ENCODE assay signal across 40 cellular contexts in genomic region chr1:230650300-230650699, GRCh38.
"Had no signal": no experiment of that assay in that cellular context is flagged by ENCODE, and none has a peak within 500 bp of the region (broad histone marks: within the 10 kb centered on the region; RNA-seq: fewer than 3 reads in every experiment).

No MANE protein-coding gene starts in this region.

- FAIRE-seq: astrocyte, bronchial epithelial cell had no signal

- H3K4me3 Mint-ChIP-seq: activated naive CD4-positive, alpha-beta T cell treated with anti-CD3 and anti-CD28 coated beads for 36 hours; activated naive CD4-positive, alpha-beta T cell treated with anti-CD3 and anti-CD28 coated beads, Interleukin-2, amount 10 ng/mL, durations not matched to agents 7 days and 5 days; activated naive CD4-positive, alpha-beta T cell treated with anti-CD3 and anti-CD28 coated beads, Interleukin-2, amount 50 U/mL, for 24 hours; activated naive CD8-positive, alpha-beta T cell; activated naive CD8-positive, alpha-beta T cell treated with anti-CD3 and anti-CD28 coated beads for 36 hours; activated naive CD8-positive, alpha-beta T cell treated with anti-CD3 and anti-CD28 coated beads, Interleukin-2, amount 10 ng/mL, durations not matched to agents 7 days and 5 days; activated naive CD8-positive, alpha-beta T cell treated with anti-CD3 and anti-CD28 coated beads, Interleukin-2, amount 50 U/mL, for 24 hours; activated T-cell treated with anti-CD3 and anti-CD28 coated beads, Interleukin-2, amount 50 U/mL, for 24 hours; activated T-cell treated with anti-CD3 and anti-CD28 coated beads, Interleukin-2, amount 50 U/mL, for 4 hours; activated T-cell treated with anti-CD3 and anti-CD28 coated beads, Interleukin-2, amount 50 U/mL, for 72 hours; activated T-helper 1 cell treated with anti-CD3 and anti-CD28 coated beads, Interleukin-12 subunit alpha, Interleukin-12 subunit beta, Interleukin-2, Interleukin-4 antibody, amounts not matched to agents 30 ng/mL and 10 ng/mL and 1 ng/mL, durations not matched to agents 14 hours and 24 hours and 36 hours; activated T-helper 17 cell treated with anti-CD3 and anti-CD28 coated beads, Interleukin-2, amount 50 U/mL, for 72 hours; brain; central memory CD8-positive, alpha-beta T cell had no signal

- ATAC-seq: activated naive CD4-positive, alpha-beta T cell treated with anti-CD3 and anti-CD28 coated beads, Interleukin-2, amount 50 U/mL, for 72 hours; activated naive CD8-positive, alpha-beta T cell treated with anti-CD3 and anti-CD28 coated beads, Interleukin-2, amount 50 U/mL, for 24 hours; activated T-cell treated with anti-CD3 and anti-CD28 coated beads, Interleukin-2, amount 50 U/mL, for 4 hours; activated T-cell treated with anti-CD3 and anti-CD28 coated beads, Interleukin-2, amount 50 U/mL, for 72 hours; activated T-helper 17 cell treated with anti-CD3 and anti-CD28 coated beads, Interleukin-2, amount 50 U/mL, for 72 hours; body of pancreas had no signal

- H3K27ac Mint-ChIP-seq: activated naive CD4-positive, alpha-beta T cell treated with anti-CD3 and anti-CD28 coated beads for 36 hours; activated naive CD4-positive, alpha-beta T cell treated with anti-CD3 and anti-CD28 coated beads, Interleukin-2, amount 10 ng/mL, durations not matched to agents 7 days and 5 days; activated naive CD4-positive, alpha-beta T cell treated with anti-CD3 and anti-CD28 coated beads, Interleukin-2, amount 50 U/mL, for 24 hours; activated naive CD4-positive, alpha-beta T cell treated with anti-CD3 and anti-CD28 coated beads, Interleukin-2, amount 50 U/mL, for 72 hours; activated naive CD8-positive, alpha-beta T cell; activated naive CD8-positive, alpha-beta T cell treated with anti-CD3 and anti-CD28 coated beads for 36 hours; activated naive CD8-positive, alpha-beta T cell treated with anti-CD3 and anti-CD28 coated beads, Interleukin-2, amount 10 ng/mL, durations not matched to agents 7 days and 5 days; activated naive CD8-positive, alpha-beta T cell treated with anti-CD3 and anti-CD28 coated beads, Interleukin-2, amount 50 U/mL, for 24 hours; activated T-cell treated with anti-CD3 and anti-CD28 coated beads, Interleukin-2, amount 50 U/mL, for 24 hours; activated T-helper 1 cell treated with anti-CD3 and anti-CD28 coated beads, Interleukin-12 subunit alpha, Interleukin-12 subunit beta, Interleukin-2, Interleukin-4 antibody, amounts not matched to agents 30 ng/mL and 10 ng/mL and 1 ng/mL, durations not matched to agents 14 hours and 24 hours and 36 hours; activated T-helper 17 cell treated with anti-CD3 and anti-CD28 coated beads, Interleukin-2, amount 50 U/mL, for 72 hours; activated T-helper 2 cell treated with anti-CD3 and anti-CD28 coated beads, Interferon-gamma antibody, Interleukin-2, Interleukin-4, amounts not matched to agents 10 μg/mL and 5 μg/mL and 100 μg/mL, durations not matched to agents 14 hours and 24 hours and 36 hours; brain had no signal

- H3K9me3 Mint-ChIP-seq: activated naive CD4-positive, alpha-beta T cell treated with anti-CD3 and anti-CD28 coated beads, Interleukin-2, amount 50 U/mL, for 24 hours; activated T-cell treated with anti-CD3 and anti-CD28 coated beads, Interleukin-2, amount 50 U/mL, for 24 hours; activated T-helper 1 cell treated with anti-CD3 and anti-CD28 coated beads, Interleukin-12 subunit alpha, Interleukin-12 subunit beta, Interleukin-2, Interleukin-4 antibody, amounts not matched to agents 30 ng/mL and 10 ng/mL and 1 ng/mL, durations not matched to agents 14 hours and 24 hours and 36 hours; activated T-helper 17 cell treated with anti-CD3 and anti-CD28 coated beads, Interleukin-2, amount 50 U/mL, for 72 hours; central memory CD8-positive, alpha-beta T cell had no signal

- H3K4me1 ChIP-seq: ascending aorta, breast epithelium had no signal

- H3K4me3 ChIP-seq: adrenal gland, ascending aorta, body of pancreas, breast epithelium, cardiac muscle cell had no signal

- H3K9me3 ChIP-seq: adrenal gland, ascending aorta, body of pancreas, breast epithelium had no signal

- H3K27me3 Mint-ChIP-seq: activated naive CD4-positive, alpha-beta T cell treated with anti-CD3 and anti-CD28 coated beads, Interleukin-2, amount 10 ng/mL, durations not matched to agents 7 days and 5 days; activated naive CD4-positive, alpha-beta T cell treated with anti-CD3 and anti-CD28 coated beads, Interleukin-2, amount 50 U/mL, for 24 hours; activated naive CD8-positive, alpha-beta T cell; activated naive CD8-positive, alpha-beta T cell treated with anti-CD3 and anti-CD28 coated beads for 36 hours; activated naive CD8-positive, alpha-beta T cell treated with anti-CD3 and anti-CD28 coated beads, Interleukin-2, amount 10 ng/mL, durations not matched to agents 7 days and 5 days; activated naive CD8-positive, alpha-beta T cell treated with anti-CD3 and anti-CD28 coated beads, Interleukin-2, amount 50 U/mL, for 24 hours; activated T-cell treated with anti-CD3 and anti-CD28 coated beads, Interleukin-2, amount 50 U/mL, for 24 hours; activated T-helper 17 cell treated with anti-CD3 and anti-CD28 coated beads, Interleukin-2, amount 50 U/mL, for 72 hours; brain; central memory CD8-positive, alpha-beta T cell had no signal

- H3K36me3 ChIP-seq: adrenal gland, brain microvascular endothelial cell, breast epithelium, cardiac muscle cell had no signal

- H3K27ac ChIP-seq: adrenal gland, ascending aorta, body of pancreas, brain microvascular endothelial cell, breast epithelium, cardiac muscle cell had no signal

- DNase-seq: activated effector memory CD4-positive, alpha-beta T cell treated with anti-CD3 and anti-CD28 coated beads, Interleukin-2, amount 50 U/mL, for 16 hours; activated effector memory CD4-positive, alpha-beta T cell treated with Interleukin-2 at 50 U/mL for 16 hours; activated gamma-delta T cell; activated gamma-delta T cell treated with Interleukin-2 at 50 U/mL for 16 hours; activated naive CD4-positive, alpha-beta T cell; activated naive CD4-positive, alpha-beta T cell treated with anti-CD3 and anti-CD28 coated beads for 36 hours; activated naive CD4-positive, alpha-beta T cell treated with anti-CD3 and anti-CD28 coated beads, Interleukin-2, amount 10 ng/mL, durations not matched to agents 7 days and 5 days; activated naive CD4-positive, alpha-beta T cell treated with anti-CD3 and anti-CD28 coated beads, Interleukin-2, amount 50 U/mL, for 16 hours; activated naive CD4-positive, alpha-beta T cell treated with Interleukin-2 at 50 U/mL for 16 hours; activated naive CD8-positive, alpha-beta T cell treated with anti-CD3 and anti-CD28 coated beads for 36 hours; activated naive CD8-positive, alpha-beta T cell treated with anti-CD3 and anti-CD28 coated beads, Interleukin-2, amount 10 ng/mL, durations not matched to agents 7 days and 5 days; activated naive CD8-positive, alpha-beta T cell treated with anti-CD3 and anti-CD28 coated beads, Interleukin-2, amount 50 U/mL, for 24 hours; activated T-cell treated with anti-CD3 and anti-CD28 coated beads, Interleukin-2, amount 50 U/mL, for 1 hour; activated T-cell treated with anti-CD3 and anti-CD28 coated beads, Interleukin-2, amount 50 U/mL, for 24 hours; activated T-cell treated with anti-CD3 and anti-CD28 coated beads, Interleukin-2, amount 50 U/mL, for 4 hours; activated T-cell treated with anti-CD3 and anti-CD28 coated beads, Interleukin-2, amount 50 U/mL, for 48 hours; activated T-cell treated with anti-CD3 and anti-CD28 coated beads, Interleukin-2, amount 50 U/mL, for 72 hours; adrenal gland; amniotic stem cell; amygdala; anterior cingulate cortex; aorta; body of pancreas; brain microvascular endothelial cell; caudate nucleus; central memory CD4-positive, alpha-beta T cell; cerebellar nuclear complex had no signal

- H3K27me3 ChIP-seq: adrenal gland, ascending aorta, body of pancreas, brain microvascular endothelial cell, breast epithelium, cardiac muscle cell had no signal
